10 cellular contexts compared by ENCODE assay signal in the genomic region with DNA sequence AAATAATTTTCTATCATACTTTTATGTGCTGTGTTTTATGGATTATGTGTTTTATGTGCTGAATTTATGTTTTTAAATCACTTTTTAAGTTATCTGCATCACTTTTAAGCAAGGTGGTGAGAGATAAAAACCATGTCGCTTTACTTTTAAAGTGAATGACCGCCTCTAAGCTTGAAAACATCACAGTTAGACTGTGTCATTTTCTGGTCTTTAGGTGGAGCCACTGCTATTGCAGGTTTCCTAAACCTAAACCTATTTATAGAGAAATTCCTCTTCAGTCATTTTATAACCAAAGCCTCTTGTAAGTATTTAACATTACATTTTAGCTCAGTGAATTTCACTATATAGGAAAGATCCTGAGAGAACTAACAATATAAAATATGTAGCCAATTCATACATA. TPM values are rescaled to one million over a fixed set of nuclear protein-coding genes. Genes with fewer than 3 reads are reported as not detected.
DNase-seq lines count a peak whose midpoint lies in the region; TF ChIP-seq lines count a peak whose summit lies in the region.
"Had no signal": no experiment of that assay in that cellular context is flagged by ENCODE, and none has a peak within 500 bp of the region (broad histone marks: within the 10 kb centered on the region; RNA-seq: fewer than 3 reads in every experiment).

No MANE protein-coding gene starts in this region.

- DNase-seq in GDM1 (lab: John Stamatoyannopoulos, UW) (peak; percentile 7), NAMALWA (ENCODE audit: low spot score) (peak; percentile 49), chondrocyte (ENCODE audit: low spot score) (no peak), prostate gland (ENCODE audit: low spot score) (no peak), NCI-H446 (lab: John Stamatoyannopoulos, UW) (no peak), NCI-H187 (lab: John Stamatoyannopoulos, UW) (no peak), D341Med (ENCODE audit: low spot score) (no peak)
- DNase-seq in activated CD4-positive, alpha-beta T cell treated with anti-CD3 and anti-CD28 coated beads for 48 hours: no peak
- DNase-seq: NCI-H1694 had no signal

- TF ChIP-seq CTCF in chondrocyte (IDR thresholded peaks at IDR 0.05): peak; percentile 41
- TF ChIP-seq CTCF in prostate gland (IDR thresholded peaks at IDR 0.05): peak in 1 of 4 experiments; percentile 26

- H3K27me3 ChIP-seq in prostate gland (replicated peaks; ENCODE audit: insufficient read depth): no peaks in the 10 kb centered on the region

- no peaks in the 10 kb centered on the region for H3K27me3 Mint-ChIP-seq in chondrocyte (ENCODE audit: low read depth)
- H3K27me3 Mint-ChIP-seq: central memory CD8-positive, alpha-beta T cell had no signal

- no peaks in the 10 kb centered on the region for H3K36me3 ChIP-seq in prostate gland

- H3K4me1 ChIP-seq in prostate gland (replicated peaks): peaks cover 3% of the 10 kb centered on the region

- no peak overlapping the region for H3K4me3 Mint-ChIP-seq in chondrocyte (ENCODE audit: unreplicated experiment)
- H3K4me3 Mint-ChIP-seq: central memory CD8-positive, alpha-beta T cell had no signal

- H3K9me3 ChIP-seq in prostate gland: no peaks in the 10 kb centered on the region

- intact Hi-C loops in prostate gland (cut with DNase I): no loop called here

- H3K27ac Mint-ChIP-seq in chondrocyte (ENCODE audit: unreplicated experiment): peak overlapping the region; percentile 0

- no peak for TF ChIP-seq POLR2A in prostate gland (IDR thresholded peaks at IDR 0.05)

- no peaks in the 10 kb centered on the region for H3K36me3 Mint-ChIP-seq in chondrocyte (ENCODE audit: low read depth)

- no peaks in the 10 kb centered on the region for H3K9me3 Mint-ChIP-seq in chondrocyte (ENCODE audit: low read depth)
- H3K9me3 Mint-ChIP-seq: central memory CD8-positive, alpha-beta T cell had no signal

- 75% methylated on average over 2 of the region's 2 CpGs for WGBS in prostate gland

- H3K27ac ChIP-seq in prostate gland: peak overlapping the region; percentile 45 to 60

- H3K4me3 ChIP-seq in prostate gland: no peak overlapping the region

- peaks cover 6% of the 10 kb centered on the region for H3K4me1 Mint-ChIP-seq in chondrocyte (ENCODE audit: low read depth)
- H3K4me1 Mint-ChIP-seq: central memory CD8-positive, alpha-beta T cell had no signal

RNA-seq across cellular contexts. Expression of a gene that starts 21.0 kb away (rescaled TPM):
- total RNA-seq in chondrocyte (146 to 160 TPM (median 158 TPM) in 3 replicates), prostate gland (10 to 100 TPM; 36.1 to 95.6 TPM)

RNA-seq across cellular contexts. Expression of a gene that starts 41.0 kb away (rescaled TPM):
- total RNA-seq in chondrocyte: 10.7 to 13.6 TPM (median 11.6 TPM) in 3 replicates
- 10 to 100 TPM in 1 of 2 donors, 1 to 10 TPM in 1; 8.9 to 10.3 TPM for total RNA-seq in prostate gland

Comparison
In these comparisons a context has a peak if more than half of its experiments do, and no peak if none do; other contexts are left out.
1. DNase-seq: peak in GDM1 (single experiment) and NAMALWA (single experiment); none in chondrocyte (single experiment), prostate gland (single experiment), activated CD4-positive, alpha-beta T cell treated with anti-CD3 and anti-CD28 coated beads for 48 hours (single experiment), NCI-H446 (0 of 2), NCI-H187 (0 of 2) and D341Med (single experiment).